Comparison of ENCODE assay signal across 10 cellular contexts in the genomic region with DNA sequence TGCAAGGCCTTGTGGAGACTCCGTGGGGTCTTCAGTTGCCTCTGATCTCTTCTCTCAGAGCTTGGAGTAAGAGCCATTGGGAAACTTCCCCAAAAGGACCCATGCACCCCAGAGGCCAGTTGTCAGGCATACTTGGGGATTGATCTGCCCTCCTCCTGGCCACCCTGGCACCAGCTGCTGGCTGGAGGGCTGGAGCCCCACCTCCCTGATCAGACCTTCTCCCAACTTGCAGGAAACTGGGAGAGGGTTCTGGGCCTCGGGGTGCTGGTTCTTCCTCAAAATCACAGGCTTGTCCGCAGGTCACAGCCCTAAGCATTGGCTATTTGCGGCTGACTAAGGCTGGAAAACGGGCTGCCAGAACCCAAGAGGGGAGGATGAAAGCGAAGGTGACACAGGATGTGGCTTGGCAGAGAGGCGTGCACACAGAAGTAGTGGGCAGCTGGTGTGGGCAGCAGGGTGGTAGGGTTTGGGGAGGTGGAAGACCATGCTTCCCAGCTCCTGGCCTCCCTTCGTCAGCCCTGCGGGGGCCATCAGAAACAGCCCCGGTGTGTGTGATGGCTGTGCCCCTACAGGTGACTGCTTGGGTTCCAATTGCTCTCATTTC. TPM values are rescaled to one million over a fixed set of nuclear protein-coding genes. Genes with fewer than 3 reads are reported as not detected.
DNase-seq lines count a peak whose midpoint lies in the region; ATAC-seq and TF ChIP-seq lines count a peak whose summit lies in the region.
"Had no signal": no experiment of that assay in that cellular context is flagged by ENCODE, and none has a peak within 500 bp of the region (broad histone marks: within the 10 kb centered on the region; RNA-seq: fewer than 3 reads in every experiment).

No MANE protein-coding gene starts in this region.

- no peak overlapping the region for H2AFZ ChIP-seq in Loucy (ENCODE audit: low read length)

- peaks cover 0 to 5% of the 10 kb centered on the region in 2 donors for H3K27me3 Mint-ChIP-seq in natural killer cell (ENCODE audit: low read depth in 2 of 2)

- peaks cover 82% of the 10 kb centered on the region for H3K4me1 ChIP-seq in BLaER1
- peaks cover 79% of the 10 kb centered on the region for H3K4me1 ChIP-seq in Loucy (ENCODE audit: insufficient read depth, low read length, poor library complexity, severe bottlenecking)
- peaks cover 4 to 31% of the 10 kb centered on the region in 2 donors for H3K4me1 ChIP-seq in breast epithelium

- H3K9ac ChIP-seq in BLaER1 (peak overlapping the region; percentile 66), Loucy (ENCODE audit: low read depth, low read length, poor library complexity, severe bottlenecking) (peak overlapping the region; percentile 87)

- H3K4me3 Mint-ChIP-seq in natural killer cell: peak overlapping the region; percentile 92

- no peaks in the 10 kb centered on the region for H3K36me3 Mint-ChIP-seq in natural killer cell

- intact Hi-C loops in breast epithelium (cut with DNase I; ENCODE audit: low total_unique reads) (no loop called here), natural killer cell (cut with micrococcal nuclease) (loop anchor here (5.0 to 10.0 kb wide), 4 partner anchors 36 to 271 kb away; partner anchors contain the start of genes ATG13, HARBI1, MDK and PHF21A)

- ATAC-seq in natural killer cell: no peak
- ATAC-seq in GM21717 (IDR thresholded peaks at IDR 0.05; ENCODE audit: unreplicated experiment): no peak

- H3K4me2 ChIP-seq in BLaER1 (peak overlapping the region; percentile 86), Loucy (ENCODE audit: low read depth, low read length, poor library complexity, severe bottlenecking) (peak overlapping the region; percentile 88)

- peaks cover 10% of the 10 kb centered on the region for H3K36me3 ChIP-seq in BLaER1
- no peaks in the 10 kb centered on the region for H3K36me3 ChIP-seq in Loucy (ENCODE audit: insufficient read depth, low read length)
- H3K36me3 ChIP-seq in breast epithelium: no peaks in the 10 kb centered on the region

- no peaks in the 10 kb centered on the region for H3K9me3 Mint-ChIP-seq in natural killer cell

- peaks cover 19% of the 10 kb centered on the region for H3F3A ChIP-seq in Loucy (ENCODE audit: low read depth)

- H3K9me3 ChIP-seq in BLaER1 (no peaks in the 10 kb centered on the region), Loucy (ENCODE audit: insufficient read depth, low read depth, low read length) (no peaks in the 10 kb centered on the region), breast epithelium (no peaks in the 10 kb centered on the region)

- TF ChIP-seq CTCF in Loucy (conservative IDR thresholded peaks at IDR 0.05; ENCODE audit: low read length) (no peak), breast epithelium (IDR thresholded peaks at IDR 0.05) (no peak), natural killer cell (IDR thresholded peaks at IDR 0.05) (no peak)

- DNase-seq in breast epithelium (ENCODE audit: low spot score in 2 of 2) (no peak), natural killer cell (no peak), OCI-M2 (lab: John Stamatoyannopoulos, UW; ENCODE audit: unreplicated experiment) (no peak), iPS-NIHi11 (ENCODE audit: low spot score) (no peak), NCI-H748 treated with DMSO at 0.1 percent for 48 hours (lab: John Stamatoyannopoulos, UW) (no peak)
- DNase-seq: activated gamma-delta T cell treated with Interleukin-2 at 50 U/mL for 16 hours, NCI-H524 had no signal

- H3K27ac ChIP-seq in BLaER1 (peak overlapping the region; percentile 52), breast epithelium (peak overlapping the region; percentile 38 to 86)

- H3K9me2 ChIP-seq in Loucy (replicated peaks; ENCODE audit: low read depth, low read length): no peaks in the 10 kb centered on the region

- peak overlapping the region; percentile 96 for H3K4me3 ChIP-seq in BLaER1
- H3K4me3 ChIP-seq in Loucy (ENCODE audit: low read length, poor library complexity, severe bottlenecking): peak overlapping the region; percentile 72
- peak overlapping the region; percentile 35 to 94 (median 84) for H3K4me3 ChIP-seq in breast epithelium

- peaks cover 33% of the 10 kb centered on the region for H4K20me1 ChIP-seq in BLaER1
- H4K20me1 ChIP-seq in Loucy (ENCODE audit: insufficient read depth, low read length, poor library complexity, severe bottlenecking): peaks cover 25% of the 10 kb centered on the region

- H3K4me1 Mint-ChIP-seq in natural killer cell: peaks cover 46 to 54% of the 10 kb centered on the region in 2 donors

- H3K27me3 ChIP-seq in BLaER1 (peaks cover 9% of the 10 kb centered on the region; the same call in 1 of the 2 replicates), Loucy (ENCODE audit: insufficient read depth, low read length, poor library complexity, severe bottlenecking) (no peaks in the 10 kb centered on the region), breast epithelium (no peaks in the 10 kb centered on the region)

- H3K27ac Mint-ChIP-seq in natural killer cell: peak overlapping the region; percentile 52 to 88

- peaks cover 51% of the 10 kb centered on the region for H3K79me2 ChIP-seq in Loucy (ENCODE audit: insufficient read depth, low read length)

- no peak for TF ChIP-seq POLR2A in breast epithelium (IDR thresholded peaks at IDR 0.05)

RNA-seq across cellular contexts. Expression of gene DGKZ, which starts 1.3 kb away (rescaled TPM):
- 10 to 100 TPM; 42.3 to 46.5 (median 46.2) TPM for total RNA-seq in breast epithelium
- 100 to 1,000 TPM; 307 to 377 (median 350) TPM for total RNA-seq in natural killer cell

RNA-seq across cellular contexts. Expression of gene MDK, which starts 35.5 kb away (rescaled TPM):
- total RNA-seq in breast epithelium (100 to 1,000 TPM in 1 of 3 donors, 10 to 100 TPM in 2; 20.5 to 115 (median 54.7) TPM), natural killer cell (10 to 100 TPM in 1 of 3 donors, 1 to 10 TPM in 2; 4.5 to 10.6 (median 6.3) TPM)

RNA-seq across cellular contexts. Expression of gene CHRM4, which starts 45.6 kb away (rescaled TPM):
- total RNA-seq in breast epithelium (1 to 10 TPM in 1 of 3 donors, under 1 TPM in 1, not detected in 1; 0.66 to 1.1 TPM), natural killer cell (1 to 10 TPM; 2.2 to 6.5 (median 3.7) TPM)

Comparison
In these comparisons a context has a peak if more than half of its experiments do, and no peak if none do; other contexts are left out.
1. RNA of gene DGKZ, which starts 1.3 kb away (total RNA-seq): 307 to 377 TPM in natural killer cell; 42.3 to 46.5 TPM in breast epithelium; every median in the first group is over 4 times any median in the second.
2. Peak in every context shown above with its lines, with median percentiles within 50 percentile points of each other: H3K4me3 ChIP-seq.